Comparison of ENCODE assay signal across 25 cellular contexts in the genomic region with DNA sequence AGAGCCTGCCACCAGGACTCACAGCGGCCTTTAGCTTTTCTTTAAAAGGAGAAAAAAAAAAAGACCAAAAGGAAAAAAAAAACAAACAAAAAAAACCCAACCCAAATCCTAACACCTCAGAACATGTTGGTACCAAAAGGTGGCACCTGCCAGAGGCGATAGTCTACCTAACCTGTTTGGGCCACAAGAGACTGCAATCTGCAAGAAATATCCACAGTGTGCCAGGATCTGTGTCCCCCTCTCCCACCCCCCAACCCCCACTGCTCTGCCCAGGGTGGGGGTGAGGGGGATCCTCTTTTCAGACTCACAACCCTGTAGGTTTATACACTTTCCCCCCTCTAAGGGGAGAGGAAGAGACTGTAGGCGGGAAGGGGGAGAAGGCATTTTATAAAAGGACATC.
"Had no signal": no experiment of that assay in that cellular context is flagged by ENCODE, and none has a peak within 500 bp of the region (broad histone marks: within the 10 kb centered on the region; RNA-seq: fewer than 3 reads in every experiment).

No MANE protein-coding gene starts in this region.

- ATAC-seq: activated CD8-positive, alpha-beta T cell treated with anti-CD3 and anti-CD28 coated beads, Interleukin-2, amount 10 ng/mL, durations not matched to agents 7 days and 5 days; SK-N-SH treated with all-trans-retinoic acid at 6 μM for 48 hours; WTC11 had no signal

- H3K4me3 ChIP-seq: adrenal gland, breast epithelium, SJSA1 had no signal

- H3K9me3 ChIP-seq: adrenal gland, breast epithelium, SJSA1 had no signal

- DNase-seq: activated CD4-positive, alpha-beta T cell treated with anti-CD3 and anti-CD28 coated beads for 48 hours; activated CD4-positive, alpha-beta T cell treated with anti-CD3 and anti-CD28 coated beads, Interleukin-2, amount 50 U/mL, for 4 hours; activated CD4-positive, CD25-positive, alpha-beta regulatory T cell treated with anti-CD3 and anti-CD28 coated beads, Interleukin-2, amount 50 U/mL, for 72 hours; activated CD8-positive, alpha-beta memory T cell treated with anti-CD3 and anti-CD28 coated beads, Interleukin-2, amount 50 U/mL, for 48 hours; activated CD8-positive, alpha-beta T cell treated with anti-CD3 and anti-CD28 coated beads, Interleukin-2, amount 10 ng/mL, durations not matched to agents 7 days and 5 days; activated gamma-delta T cell treated with Interleukin-2 at 50 U/mL for 16 hours; activated naive CD8-positive, alpha-beta T cell treated with anti-CD3 and anti-CD28 coated beads, Interleukin-2, amount 10 ng/mL, durations not matched to agents 7 days and 5 days; activated T-cell treated with anti-CD3 and anti-CD28 coated beads, Interleukin-2, amount 50 U/mL, for 24 hours; caudate nucleus; Karpas-422; MM.1S; NCI-H1105; NCI-H1436; NCI-H1694 treated with DMSO at 0.1 percent for 48 hours; NCI-H2029 treated with DMSO at 0.1 percent for 48 hours; NCI-H510A treated with DMSO at 0.1 percent for 48 hours; NCI-H69; NK-92 treated with Interleukin-12 subunit alpha and Interleukin-12 subunit beta, amount 100 ng/mL, for 24 hours; SHP77; SW 1271 had no signal

- H3K27ac ChIP-seq: adrenal gland, breast epithelium, SJSA1 had no signal

- H3K4me1 ChIP-seq: adrenal gland, breast epithelium, SJSA1 had no signal

- H3K27me3 ChIP-seq: adrenal gland, breast epithelium, SJSA1 had no signal
